Comparison of ENCODE assay signal across 23 cellular contexts in the genomic region with DNA sequence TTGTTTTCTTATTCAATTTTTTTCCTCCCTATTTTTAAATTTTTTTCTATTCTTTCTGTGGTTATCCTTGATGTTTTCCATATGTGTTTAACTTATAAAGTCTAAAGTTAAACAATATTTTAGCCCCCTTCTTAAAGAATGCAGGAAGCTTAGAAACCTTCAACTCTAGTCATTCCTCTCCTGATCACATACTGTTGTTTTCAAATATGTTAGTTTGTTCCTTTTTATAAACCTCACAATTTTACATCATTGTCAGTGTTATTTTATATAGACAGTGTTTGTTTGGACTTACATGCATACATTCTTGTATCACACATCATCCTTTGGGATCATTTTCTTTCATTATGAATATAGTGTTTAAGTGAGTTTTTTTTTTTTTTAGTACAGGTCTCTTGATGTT.
"Had no signal": no experiment of that assay in that cellular context is flagged by ENCODE, and none has a peak within 500 bp of the region (broad histone marks: within the 10 kb centered on the region; RNA-seq: fewer than 3 reads in every experiment).

No MANE protein-coding gene starts in this region.

- H3K27me3 Mint-ChIP-seq: activated naive CD8-positive, alpha-beta T cell; naive thymus-derived CD8-positive, alpha-beta T cell had no signal

- H3K4me3 ChIP-seq: heart left ventricle, left lung, ovary, psoas muscle, stomach, suprapubic skin, tibial nerve had no signal

- DNase-seq: activated naive CD4-positive, alpha-beta T cell; activated T-cell treated with anti-CD3 and anti-CD28 coated beads, Interleukin-2, amount 50 U/mL, for 1 hour; dermis blood vessel endothelial cell; effector CD8-positive, alpha-beta T cell; heart left ventricle; kidney glomerular epithelial cell; left lung; naive thymus-derived CD8-positive, alpha-beta T cell; ovary; psoas muscle; right cardiac atrium; stimulated activated CD4-positive, alpha-beta T cell treated with anti-CD3 and anti-CD28 coated beads, Interleukin-2, amount 100 ng/mL, for 24 hours; stomach; T1000 had no signal

- H3K4me3 Mint-ChIP-seq: activated naive CD8-positive, alpha-beta T cell; mesothelial cell of epicardium; stimulated activated effector memory CD8-positive, alpha-beta T cell treated with anti-CD3 and anti-CD28 coated beads, Interleukin-12 subunit alpha, Interleukin-12 subunit beta, amount 100 ng/mL, for 72 hours; WTC11 had no signal

- H3K4me1 ChIP-seq: left lung, psoas muscle, suprapubic skin had no signal

- H3K9me3 Mint-ChIP-seq: stimulated activated effector memory CD8-positive, alpha-beta T cell treated with anti-CD3 and anti-CD28 coated beads, Interleukin-12 subunit alpha, Interleukin-12 subunit beta, amount 100 ng/mL, for 72 hours had no signal

- ATAC-seq: esophagus mucosa; heart left ventricle; left lung; naive thymus-derived CD8-positive, alpha-beta T cell; psoas muscle; right cardiac atrium; stimulated activated effector memory CD8-positive, alpha-beta T cell treated with anti-CD3 and anti-CD28 coated beads, Interleukin-12 subunit alpha, Interleukin-12 subunit beta, amount 100 ng/mL, for 72 hours; WTC11 had no signal

- H3K27ac ChIP-seq: heart left ventricle, left lung, ovary, psoas muscle, stomach, suprapubic skin, tibial nerve had no signal

- H3K4me1 Mint-ChIP-seq: mesothelial cell of epicardium, WTC11 had no signal

- H3K27ac Mint-ChIP-seq: activated naive CD8-positive, alpha-beta T cell; activated T-helper 2 cell treated with anti-CD3 and anti-CD28 coated beads, Interferon-gamma antibody, Interleukin-2, Interleukin-4, amounts not matched to agents 10 μg/mL and 5 μg/mL and 100 μg/mL, durations not matched to agents 14 hours and 24 hours and 36 hours; mesothelial cell of epicardium; naive thymus-derived CD8-positive, alpha-beta T cell; stimulated activated effector memory CD8-positive, alpha-beta T cell treated with anti-CD3 and anti-CD28 coated beads, Interleukin-12 subunit alpha, Interleukin-12 subunit beta, amount 100 ng/mL, for 72 hours; WTC11 had no signal

- H3K27me3 ChIP-seq: ovary, suprapubic skin had no signal

- H3K9me3 ChIP-seq: heart left ventricle, left lung, ovary, suprapubic skin, tibial nerve had no signal

- FAIRE-seq: endothelial cell of umbilical vein had no signal

- H3K36me3 ChIP-seq: heart left ventricle, left lung, ovary, stomach, suprapubic skin, tibial nerve had no signal
